ENCODE assay signal across 32 cellular contexts in genomic region chr20:53952528-53953096, GRCh38.
"Had no signal": no experiment of that assay in that cellular context is flagged by ENCODE, and none has a peak within 500 bp of the region (broad histone marks: within the 10 kb centered on the region; RNA-seq: fewer than 3 reads in every experiment).

No MANE protein-coding gene starts in this region.

- H3K9me3 ChIP-seq: ascending aorta, colonic mucosa, gastrocnemius medialis had no signal

- H3K27me3 ChIP-seq: ascending aorta, breast epithelium, cardiac muscle cell, colonic mucosa, foreskin keratinocyte, gastrocnemius medialis, heart left ventricle had no signal

- ATAC-seq: activated naive CD4-positive, alpha-beta T cell treated with anti-CD3 and anti-CD28 coated beads, Interleukin-2, amount 50 U/mL, for 72 hours; activated T-cell treated with anti-CD3 and anti-CD28 coated beads, Interleukin-2, amount 50 U/mL, for 72 hours; esophagus mucosa; foreskin keratinocyte; gastrocnemius medialis; heart left ventricle; WTC11 had no signal

- H3K4me1 ChIP-seq: breast epithelium, colonic mucosa, gastrocnemius medialis had no signal

- H3K4me3 ChIP-seq: ascending aorta, breast epithelium, cardiac muscle cell, colonic mucosa, gastrocnemius medialis, heart left ventricle had no signal

- FAIRE-seq: endometrium, endothelial cell of umbilical vein had no signal

- H3K27ac ChIP-seq: ascending aorta, breast epithelium, cardiac muscle cell, colonic mucosa, epithelial cell of prostate, foreskin keratinocyte, gastrocnemius medialis, heart left ventricle, VCaP had no signal

- DNase-seq: activated CD4-positive, alpha-beta memory T cell treated with anti-CD3 and anti-CD28 coated beads, Interleukin-2, amount 10 ng/mL, durations not matched to agents 7 days and 5 days; activated CD4-positive, alpha-beta T cell treated with anti-CD3 and anti-CD28 coated beads for 1 hour; activated CD4-positive, alpha-beta T cell treated with anti-CD3 and anti-CD28 coated beads for 4 hours; activated CD4-positive, alpha-beta T cell treated with anti-CD3 and anti-CD28 coated beads, Interleukin-2, amount 10 ng/mL, durations not matched to agents 7 days and 5 days; activated CD4-positive, alpha-beta T cell treated with anti-CD3 and anti-CD28 coated beads, Interleukin-2, amount 50 U/mL, for 4 hours; activated CD8-positive, alpha-beta memory T cell treated with anti-CD3 and anti-CD28 coated beads, Interleukin-2, amount 50 U/mL, for 48 hours; activated gamma-delta T cell; activated naive CD4-positive, alpha-beta T cell; activated naive CD4-positive, alpha-beta T cell treated with anti-CD3 and anti-CD28 coated beads, Interleukin-2, amount 10 ng/mL, durations not matched to agents 7 days and 5 days; activated naive CD8-positive, alpha-beta T cell treated with anti-CD3 and anti-CD28 coated beads, Interleukin-2, amount 10 ng/mL, durations not matched to agents 7 days and 5 days; activated T-cell treated with anti-CD3 and anti-CD28 coated beads for 4 hours; activated T-cell treated with anti-CD3 and anti-CD28 coated beads, Interleukin-2, amount 50 U/mL, for 24 hours; activated T-cell treated with anti-CD3 and anti-CD28 coated beads, Interleukin-2, amount 50 U/mL, for 72 hours; central memory CD4-positive, alpha-beta T cell; cerebellar nuclear complex; colonic mucosa; effector CD8-positive, alpha-beta T cell; foreskin keratinocyte; gastrocnemius medialis; glutamatergic neuron; heart left ventricle; T-helper 2 cell had no signal

- H3K36me3 ChIP-seq: ascending aorta, breast epithelium, cardiac muscle cell, colonic mucosa, gastrocnemius medialis, heart left ventricle had no signal
